ENCODE assay signal across 2 cellular contexts in the genomic region with DNA sequence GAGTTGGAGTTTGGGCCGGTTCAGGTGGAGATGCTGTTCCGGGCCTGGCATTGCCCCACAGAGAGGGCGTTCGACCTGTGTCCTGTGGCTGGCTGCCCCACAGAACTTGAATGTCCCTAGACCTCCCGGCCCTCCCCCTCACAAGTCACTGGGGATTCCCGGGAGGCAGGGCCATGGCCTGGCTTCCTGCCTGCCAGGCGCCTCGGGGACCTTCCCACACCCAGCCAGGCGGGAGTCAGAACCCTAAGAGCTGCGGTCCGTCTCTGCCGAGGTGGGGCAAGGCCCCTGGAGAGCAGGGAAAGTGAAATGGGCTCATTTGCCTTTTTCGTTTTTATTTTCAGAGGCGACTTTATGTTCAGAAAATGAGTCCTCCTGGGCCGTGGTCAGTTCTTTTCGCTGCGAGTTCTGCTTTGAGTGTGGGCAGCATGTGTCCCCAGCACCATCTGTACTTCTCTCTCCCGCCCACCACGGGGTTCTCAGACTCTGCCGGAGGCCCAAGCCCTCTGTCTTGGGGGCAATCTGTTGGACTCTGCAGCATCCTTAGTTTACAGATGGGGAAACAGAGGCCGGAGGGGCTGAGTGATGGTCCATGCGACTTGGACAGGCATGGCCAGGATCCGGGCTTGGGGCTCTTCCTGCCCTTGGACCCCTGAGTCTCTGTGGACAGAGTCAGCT.
TF ChIP-seq lines count a peak whose summit lies in the region.

No MANE protein-coding gene starts in this region.

TF ChIP-seq in liver, 16 proteins besides CTCF, POLR2A, EP300 and RAD21:
- TF ChIP-seq GABPA (IDR thresholded peaks at IDR 0.05 in 1 of 2, conservative IDR thresholded peaks at IDR 0.05 in 1 of 2) (no peak), NR2F2 (IDR thresholded peaks at IDR 0.05) (peak; percentile 23), TAF1 (conservative IDR thresholded peaks at IDR 0.05) (no peak)

TF ChIP-seq in HepG2, 621 proteins besides CTCF, POLR2A, EP300 and RAD21:
- TF ChIP-seq ZC3H4 (CRISPR knock-in tag; IDR thresholded peaks at IDR 0.05; ENCODE audit: borderline replicate concordance), result no peak
- TF ChIP-seq ERF (CRISPR knock-in tag; IDR thresholded peaks at IDR 0.05), result no peak
- TF ChIP-seq, protein P1, sequence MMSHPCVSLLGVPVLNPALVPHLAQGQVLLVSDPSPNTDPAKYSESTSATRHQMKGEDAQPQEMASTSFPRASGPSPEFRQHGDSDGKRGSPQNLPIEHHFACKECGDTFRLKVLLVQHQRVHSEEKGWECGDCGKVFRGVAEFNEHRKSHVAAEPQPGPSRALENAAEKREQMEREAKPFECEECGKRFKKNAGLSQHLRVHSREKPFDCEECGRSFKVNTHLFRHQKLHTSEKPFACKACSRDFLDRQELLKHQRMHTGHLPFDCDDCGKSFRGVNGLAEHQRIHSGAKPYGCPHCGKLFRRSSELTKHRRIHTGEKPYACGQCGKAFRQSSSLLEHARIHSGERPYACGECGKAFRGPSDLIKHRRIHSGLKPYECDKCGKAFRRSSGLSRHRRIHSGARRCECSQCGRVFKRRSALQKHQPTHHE (CRISPR knock-in tag; IDR thresholded peaks at IDR 0.05; ENCODE audit: borderline replicate concordance), result no peak
- TF ChIP-seq ZNF121 (CRISPR knock-in tag; IDR thresholded peaks at IDR 0.05), result no peak
- no peak for TF ChIP-seq RELA (CRISPR knock-in tag; IDR thresholded peaks at IDR 0.05)
- TF ChIP-seq RAD51 (IDR thresholded peaks at IDR 0.05; ENCODE audit: borderline replicate concordance), result no peak
- TF ChIP-seq ZSCAN20 (CRISPR knock-in tag; IDR thresholded peaks at IDR 0.05; ENCODE audit: borderline replicate concordance), result no peak
- TF ChIP-seq FOXK2 (IDR thresholded peaks at IDR 0.05), result no peak
- TF ChIP-seq KDM3A (CRISPR knock-in tag; IDR thresholded peaks at IDR 0.05; ENCODE audit: low read depth), result no peak
- no peak for TF ChIP-seq ZIK1 (CRISPR knock-in tag; IDR thresholded peaks at IDR 0.05; ENCODE audit: borderline replicate concordance, low read depth)
- TF ChIP-seq ZNF451 (CRISPR knock-in tag; IDR thresholded peaks at IDR 0.05), result no peak
- TF ChIP-seq ARNT2 (CRISPR knock-in tag; IDR thresholded peaks at IDR 0.05; ENCODE audit: low read depth), result no peak
